ENCODE assay signal across 23 cellular contexts in genomic region chr18:58034370-58034769, GRCh38.
"Had no signal": no experiment of that assay in that cellular context is flagged by ENCODE, and none has a peak within 500 bp of the region (broad histone marks: within the 10 kb centered on the region; RNA-seq: fewer than 3 reads in every experiment).

No MANE protein-coding gene starts in this region.

- FAIRE-seq: colon, endothelial cell of umbilical vein, islet of Langerhans, keratinocyte had no signal

- H3K9me3 ChIP-seq: esophagus muscularis mucosa, gastrocnemius medialis, heart right ventricle, left lung, lower lobe of right lung, mucosa of descending colon had no signal

- H3K36me3 ChIP-seq: esophagus muscularis mucosa, gastrocnemius medialis, heart right ventricle, left lung, lower lobe of right lung had no signal

- DNase-seq: dermis blood vessel endothelial cell; dorsolateral prefrontal cortex; effector CD4-positive, alpha-beta T cell; effector memory CD4-positive, alpha-beta T cell; foreskin keratinocyte; gastrocnemius medialis; glutamatergic neuron; head of caudate nucleus; heart right ventricle; hippocampal formation; left cardiac atrium; left lung; left ventricle myocardium superior; lower lobe of right lung; mesenchymal stem cell; mucosa of descending colon; naive B cell had no signal

- H3K27ac ChIP-seq: coronary artery, dorsolateral prefrontal cortex, esophagus muscularis mucosa, foreskin keratinocyte, gastrocnemius medialis, heart right ventricle, left lung, lower lobe of right lung had no signal

- H3K4me3 ChIP-seq: coronary artery, dorsolateral prefrontal cortex, esophagus muscularis mucosa, gastrocnemius medialis, heart right ventricle, left lung, lower lobe of right lung, mucosa of descending colon had no signal

- H3K27me3 ChIP-seq: esophagus muscularis mucosa, gastrocnemius medialis, left lung had no signal

- ATAC-seq: foreskin keratinocyte, gastrocnemius medialis, heart right ventricle, left cardiac atrium, left lung, left ventricle myocardium superior, lower lobe of right lung, mucosa of descending colon had no signal

- H3K4me1 ChIP-seq: esophagus muscularis mucosa, foreskin keratinocyte, gastrocnemius medialis, heart right ventricle, left lung, lower lobe of right lung had no signal
